Comparison of ENCODE assay signal across 11 cellular contexts in the genomic region with DNA sequence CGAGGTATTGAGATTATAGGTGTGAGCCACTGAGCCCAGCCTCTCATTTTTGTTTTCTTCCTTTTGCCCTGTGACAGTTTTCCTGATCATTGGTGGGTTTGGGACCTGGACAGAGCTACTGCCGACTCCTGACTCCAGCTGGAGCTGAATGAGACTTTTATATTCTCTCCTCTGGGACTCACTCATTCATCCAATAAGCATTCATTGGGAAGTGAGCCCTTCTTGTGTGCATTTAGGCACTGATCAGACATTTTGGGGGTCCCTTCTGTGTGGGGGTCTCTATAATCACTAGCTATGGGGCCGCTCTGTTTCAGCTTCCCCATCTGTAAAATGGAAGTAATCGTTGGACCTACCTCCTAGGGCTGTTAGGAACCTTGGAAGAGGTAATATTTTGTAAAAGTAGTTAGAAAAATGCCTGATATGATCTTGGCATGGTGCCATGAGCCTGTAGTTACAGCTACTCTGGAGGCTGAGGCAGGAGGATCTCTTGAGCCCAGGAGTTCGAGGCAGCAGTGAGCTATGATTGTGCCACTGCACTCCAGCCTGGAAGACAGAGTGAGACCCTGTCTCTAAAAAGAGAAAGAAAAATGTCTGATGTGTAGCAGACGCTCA. TPM values are rescaled to one million over a fixed set of nuclear protein-coding genes. Genes with fewer than 3 reads are reported as not detected.
DNase-seq lines count a peak whose midpoint lies in the region; ATAC-seq and TF ChIP-seq lines count a peak whose summit lies in the region.
"Had no signal": no experiment of that assay in that cellular context is flagged by ENCODE, and none has a peak within 500 bp of the region (broad histone marks: within the 10 kb centered on the region; RNA-seq: fewer than 3 reads in every experiment).

No MANE protein-coding gene starts in this region.

- no peaks in the 10 kb centered on the region for H3K36me3 ChIP-seq in SJCRH30
- H3K36me3 ChIP-seq in spleen = peaks cover 0 to 45% (median 13%) of the 10 kb centered on the region in 6 donors
- H3K36me3 ChIP-seq in body of pancreas (replicated peaks in 1 of 2; ENCODE audit: insufficient read depth in 1 of 2, low read depth in 2 of 2) = no peaks in the 10 kb centered on the region

- intact Hi-C loops in activated CD4-positive, alpha-beta T cell treated with anti-CD3 and anti-CD28 coated beads, Interleukin-2, amount 10 ng/mL, durations not matched to agents 24 days and 14 days (cut with micrococcal nuclease) = no loop called here
- intact Hi-C loops in spleen (cut with DNase I; ENCODE audit: low total_unique reads) (no loop called here), body of pancreas (cut with DNase I) (no loop called here)

- peaks cover 54% of the 10 kb centered on the region for H3K4me1 Mint-ChIP-seq in activated CD4-positive, alpha-beta T cell treated with anti-CD3 and anti-CD28 coated beads, Interleukin-2, amount 10 ng/mL, durations not matched to agents 24 days and 14 days

- peaks cover 42% of the 10 kb centered on the region for H3K4me1 ChIP-seq in SJCRH30
- H3K4me1 ChIP-seq in spleen = peaks cover 69 to 100% (median 90%) of the 10 kb centered on the region in 6 donors
- peaks cover 56% of the 10 kb centered on the region for H3K4me1 ChIP-seq in body of pancreas

- TF ChIP-seq CTCF in fibroblast of pulmonary artery (IDR thresholded peaks at IDR 0.05; ENCODE audit: low read length, missing control alignments) = no peak
- TF ChIP-seq CTCF in spleen (IDR thresholded peaks at IDR 0.05 in 8 of 11, conservative IDR thresholded peaks at IDR 0.05 in 3 of 11) = no peak
- no peak for TF ChIP-seq CTCF in body of pancreas (IDR thresholded peaks at IDR 0.05)

- H3K4me3 ChIP-seq in SJCRH30 = no peak overlapping the region
- no peak overlapping the region for H3K4me3 ChIP-seq in fibroblast of pulmonary artery (replicated peaks; ENCODE audit: low read depth, low read length)
- peak overlapping the region in 1 of 8 donors; percentile 3 for H3K4me3 ChIP-seq in spleen
- no peak overlapping the region for H3K4me3 ChIP-seq in body of pancreas
- H3K4me3 ChIP-seq: adrenal gland had no signal

- ATAC-seq in body of pancreas = no peak

- H3K27me3 Mint-ChIP-seq in activated CD4-positive, alpha-beta T cell treated with anti-CD3 and anti-CD28 coated beads, Interleukin-2, amount 10 ng/mL, durations not matched to agents 24 days and 14 days = no peaks in the 10 kb centered on the region

- no peaks in the 10 kb centered on the region for H3K9me3 Mint-ChIP-seq in activated CD4-positive, alpha-beta T cell treated with anti-CD3 and anti-CD28 coated beads, Interleukin-2, amount 10 ng/mL, durations not matched to agents 24 days and 14 days

- 59 to 73% (median 66%) methylated on average over 6 of the region's 6 CpGs for WGBS in spleen, 5 donors
- 69 to 85% methylated on average over 5 to 6 of the region's 6 CpGs for WGBS in body of pancreas, 2 donors

- peaks cover 38% of the 10 kb centered on the region for H3K36me3 Mint-ChIP-seq in activated CD4-positive, alpha-beta T cell treated with anti-CD3 and anti-CD28 coated beads, Interleukin-2, amount 10 ng/mL, durations not matched to agents 24 days and 14 days (ENCODE audit: low read depth)

- TF ChIP-seq POLR2A in spleen (IDR thresholded peaks at IDR 0.05) = no peak
- no peak for TF ChIP-seq POLR2A in body of pancreas (IDR thresholded peaks at IDR 0.05)

- no peaks in the 10 kb centered on the region for H3K27me3 ChIP-seq in SJCRH30
- H3K27me3 ChIP-seq in spleen (replicated peaks in 1 of 7) = no peaks in the 10 kb centered on the region
- no peaks in the 10 kb centered on the region for H3K27me3 ChIP-seq in body of pancreas
- H3K27me3 ChIP-seq: adrenal gland, foreskin keratinocyte had no signal

- H3K27ac Mint-ChIP-seq in activated CD4-positive, alpha-beta T cell treated with anti-CD3 and anti-CD28 coated beads, Interleukin-2, amount 10 ng/mL, durations not matched to agents 24 days and 14 days = peak overlapping the region; percentile 85

- DNase-seq in activated CD4-positive, alpha-beta T cell treated with anti-CD3 and anti-CD28 coated beads, Interleukin-2, amount 10 ng/mL, durations not matched to agents 24 days and 14 days = no peak
- no peak for DNase-seq in activated CD4-positive, alpha-beta T cell treated with anti-CD3 and anti-CD28 coated beads, Interleukin-2, amount 50 U/mL, for 1 hour
- no peak for DNase-seq in SJCRH30
- peak; percentile 44 for DNase-seq in fibroblast of pulmonary artery (ENCODE audit: low read depth)
- no peak for DNase-seq in spleen
- DNase-seq in NCI-H2227 (lab: John Stamatoyannopoulos, UW; ENCODE audit: unreplicated experiment) = no peak
- DNase-seq in MV-4-11 (lab: John Stamatoyannopoulos, UW) = no peak
- no peak for DNase-seq in body of pancreas
- DNase-seq: foreskin keratinocyte, T-helper 9 cell had no signal

- peak overlapping the region; percentile 4 for H3K4me3 Mint-ChIP-seq in activated CD4-positive, alpha-beta T cell treated with anti-CD3 and anti-CD28 coated beads, Interleukin-2, amount 10 ng/mL, durations not matched to agents 24 days and 14 days

- H3K9me3 ChIP-seq in SJCRH30 (replicated peaks) (no peaks in the 10 kb centered on the region), spleen (no peaks in the 10 kb centered on the region), body of pancreas (no peaks in the 10 kb centered on the region)
- H3K9me3 ChIP-seq: adrenal gland had no signal

- H3K27ac ChIP-seq in SJCRH30 = peak overlapping the region; percentile 77
- H3K27ac ChIP-seq in spleen = peak overlapping the region; percentile 80 to 99 (median 98)
- H3K27ac ChIP-seq in body of pancreas = peak overlapping the region in 2 of 4 donors; percentile 46 to 87
- H3K27ac ChIP-seq: foreskin keratinocyte had no signal

RNA-seq across cellular contexts. Expression of a gene that starts 7.2 kb away (rescaled TPM):
- total RNA-seq in activated CD4-positive, alpha-beta T cell treated with anti-CD3 and anti-CD28 coated beads, Interleukin-2, amount 10 ng/mL, durations not matched to agents 24 days and 14 days = 43.4 and 44.1 TPM in 2 replicates
- total RNA-seq in SJCRH30 (2014; rRNA removed; shearing (Covaris generic)) = 11.1 and 13.2 TPM in 2 replicates
- 100 to 1,000 TPM in 1 of 7 donors, 10 to 100 TPM in 6; 72.6 to 105 (median 88.3) TPM for total RNA-seq in spleen
- polyA plus RNA-seq in spleen = 10 to 100 TPM; 11.5 to 25.5 (median 12.0) TPM
- total RNA-seq in body of pancreas = 10 to 100 TPM; 23.1 to 41.9 TPM

RNA-seq across cellular contexts. Expression of a gene that starts 44.0 kb away (rescaled TPM):
- 2.3 and 3.0 TPM in 2 replicates for total RNA-seq in activated CD4-positive, alpha-beta T cell treated with anti-CD3 and anti-CD28 coated beads, Interleukin-2, amount 10 ng/mL, durations not matched to agents 24 days and 14 days
- 4.0 and 4.2 TPM in 2 replicates for total RNA-seq in SJCRH30 (2014; rRNA removed; shearing (Covaris generic))
- 10 to 100 TPM; 16.5 to 39.7 (median 26.4) TPM for total RNA-seq in spleen
- 10 to 100 TPM in 1 of 3 donors, 1 to 10 TPM in 2; 4.9 to 17.2 (median 7.7) TPM for polyA plus RNA-seq in spleen
- total RNA-seq in body of pancreas = 10 to 100 TPM; 20.4 to 31.4 TPM
